23 cellular contexts compared by ENCODE assay signal in the genomic region with DNA sequence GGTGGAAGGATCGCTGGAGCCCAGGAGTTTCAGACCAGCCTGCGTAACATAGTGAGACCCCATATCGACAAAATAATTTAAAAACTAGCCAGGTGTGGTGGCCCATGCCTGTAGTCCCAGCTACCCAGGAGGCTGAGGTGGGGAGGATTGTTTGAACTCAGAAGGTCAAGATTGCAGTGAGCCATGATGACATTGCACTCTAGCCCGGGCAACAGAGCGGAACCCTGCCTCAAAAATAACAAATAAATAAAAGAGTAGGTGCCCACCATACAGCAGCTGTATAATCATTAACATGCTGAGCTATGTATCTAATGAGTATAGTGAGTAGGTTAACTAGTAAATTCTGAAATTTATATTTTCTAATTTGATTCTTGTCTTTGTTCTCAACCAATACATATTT.
"Had no signal": no experiment of that assay in that cellular context is flagged by ENCODE, and none has a peak within 500 bp of the region (broad histone marks: within the 10 kb centered on the region; RNA-seq: fewer than 3 reads in every experiment).

No MANE protein-coding gene starts in this region.

- H3K27me3 ChIP-seq: dorsolateral prefrontal cortex, esophagus muscularis mucosa, gastrocnemius medialis, testis, tibial nerve had no signal

- H3K27ac ChIP-seq: dorsolateral prefrontal cortex, epithelial cell of prostate, esophagus muscularis mucosa, gastrocnemius medialis, parathyroid adenoma, psoas muscle, testis, tibial nerve had no signal

- H3K79me2 ChIP-seq: parathyroid adenoma had no signal

- H3K9ac ChIP-seq: parathyroid adenoma had no signal

- H3K27ac Mint-ChIP-seq: stimulated activated memory B cell treated with anti-CD40 and anti-IgM and Interleukin-4, amounts not matched to agents 10 μg/mL and 1 μg/mL and 100 μg/mL, for 72 hours; stimulated activated naive CD8-positive, alpha-beta T cell treated with anti-CD3 and anti-CD28 coated beads, Interleukin-15, amount 100 ng/mL, for 72 hours had no signal

- H3K4me3 Mint-ChIP-seq: central memory CD8-positive, alpha-beta T cell; immature natural killer cell; naive thymus-derived CD8-positive, alpha-beta T cell; stimulated activated memory B cell treated with anti-CD40 and anti-IgM and Interleukin-4, amounts not matched to agents 10 μg/mL and 1 μg/mL and 100 μg/mL, for 72 hours; stimulated activated naive CD8-positive, alpha-beta T cell treated with anti-CD3 and anti-CD28 coated beads, Interleukin-15, amount 100 ng/mL, for 72 hours had no signal

- H3K4me1 Mint-ChIP-seq: central memory CD8-positive, alpha-beta T cell; immature natural killer cell; stimulated activated naive CD8-positive, alpha-beta T cell treated with anti-CD3 and anti-CD28 coated beads, Interleukin-15, amount 100 ng/mL, for 72 hours had no signal

- H2AFZ ChIP-seq: parathyroid adenoma had no signal

- H3K9me3 ChIP-seq: esophagus muscularis mucosa, gastrocnemius medialis, mucosa of descending colon, psoas muscle, spleen, testis, tibial nerve had no signal

- DNase-seq: cortex of kidney; dorsolateral prefrontal cortex; effector CD8-positive, alpha-beta T cell; gastrocnemius medialis; glutamatergic neuron; immature natural killer cell; left colon; mucosa of descending colon; naive thymus-derived CD8-positive, alpha-beta T cell; occipital lobe; psoas muscle; spleen; stimulated activated CD4-positive, alpha-beta T cell treated with anti-CD3 and anti-CD28 coated beads, Interleukin-15, amount 100 ng/mL, for 24 hours; stimulated activated CD4-positive, alpha-beta T cell treated with anti-CD3 and anti-CD28 coated beads, Interleukin-1b, Interleukin-23, amount 100 ng/mL, for 48 hours; stimulated activated CD4-positive, alpha-beta T cell treated with anti-CD3 and anti-CD28 coated beads, Interleukin-4, amount 100 ng/mL, for 24 hours; stimulated activated naive CD8-positive, alpha-beta T cell treated with anti-CD3 and anti-CD28 coated beads, Interleukin-15, amount 100 ng/mL, for 72 hours; testis had no signal

- H3K27me3 Mint-ChIP-seq: central memory CD8-positive, alpha-beta T cell; stimulated activated memory B cell treated with anti-CD40 and anti-IgM and Interleukin-4, amounts not matched to agents 10 μg/mL and 1 μg/mL and 100 μg/mL, for 72 hours; stimulated activated naive CD8-positive, alpha-beta T cell treated with anti-CD3 and anti-CD28 coated beads, Interleukin-15, amount 100 ng/mL, for 72 hours had no signal

- H3K4me3 ChIP-seq: dorsolateral prefrontal cortex, esophagus muscularis mucosa, gastrocnemius medialis, mucosa of descending colon, psoas muscle, spleen, testis, tibial nerve had no signal

- H3K9me3 Mint-ChIP-seq: central memory CD8-positive, alpha-beta T cell; immature natural killer cell; naive thymus-derived CD8-positive, alpha-beta T cell; stimulated activated memory B cell treated with anti-CD40 and anti-IgM and Interleukin-4, amounts not matched to agents 10 μg/mL and 1 μg/mL and 100 μg/mL, for 72 hours; stimulated activated naive CD8-positive, alpha-beta T cell treated with anti-CD3 and anti-CD28 coated beads, Interleukin-15, amount 100 ng/mL, for 72 hours had no signal

- H3K4me1 ChIP-seq: esophagus muscularis mucosa, gastrocnemius medialis, parathyroid adenoma, psoas muscle had no signal
